Comparison of ENCODE assay signal across 14 cellular contexts in genomic region chr10:387949-388660, GRCh38.
DNase-seq lines count a peak whose midpoint lies in the region; ATAC-seq and TF ChIP-seq lines count a peak whose summit lies in the region.
"Had no signal": no experiment of that assay in that cellular context is flagged by ENCODE, and none has a peak within 500 bp of the region (broad histone marks: within the 10 kb centered on the region; RNA-seq: fewer than 3 reads in every experiment).

No MANE protein-coding gene starts in this region.

- peak; percentile 54 for ATAC-seq in Right ventricle myocardium superior (ENCODE audit: poor library complexity)
- ATAC-seq in right lobe of liver = peak; percentile 11 to 64 (median 45)
- ATAC-seq in GM21717 (IDR thresholded peaks at IDR 0.05; ENCODE audit: unreplicated experiment) = no peak
- no peak for ATAC-seq in activated T-helper 17 cell treated with anti-CD3 and anti-CD28 coated beads, Interleukin-2, amount 50 U/mL, for 72 hours (replicated peaks)
- ATAC-seq: naive thymus-derived CD8-positive, alpha-beta T cell had no signal

- no peaks in the 10 kb centered on the region for H3K9me3 Mint-ChIP-seq in chondrocyte (ENCODE audit: low read depth)
- no peaks in the 10 kb centered on the region for H3K9me3 Mint-ChIP-seq in activated naive CD8-positive, alpha-beta T cell treated with anti-CD3 and anti-CD28 coated beads for 36 hours
- H3K9me3 Mint-ChIP-seq in activated T-helper 17 cell treated with anti-CD3 and anti-CD28 coated beads, Interleukin-2, amount 50 U/mL, for 72 hours = no peaks in the 10 kb centered on the region
- H3K9me3 Mint-ChIP-seq: activated CD4-positive, alpha-beta memory T cell treated with anti-CD3 and anti-CD28 coated beads, Interleukin-2, amount 10 ng/mL, durations not matched to agents 7 days and 5 days; naive thymus-derived CD8-positive, alpha-beta T cell had no signal

- peak overlapping the region in 1 of 2 donors; percentile 29 for H3K27ac ChIP-seq in right atrium auricular region
- H3K27ac ChIP-seq in right lobe of liver = no peak overlapping the region

- no peaks in the 10 kb centered on the region for H3K9me3 ChIP-seq in right atrium auricular region
- no peaks in the 10 kb centered on the region for H3K9me3 ChIP-seq in right lobe of liver

- no peak overlapping the region for H3K4me3 Mint-ChIP-seq in chondrocyte (ENCODE audit: unreplicated experiment)
- no peak overlapping the region for H3K4me3 Mint-ChIP-seq in activated naive CD8-positive, alpha-beta T cell treated with anti-CD3 and anti-CD28 coated beads for 36 hours
- no peak overlapping the region for H3K4me3 Mint-ChIP-seq in activated T-helper 17 cell treated with anti-CD3 and anti-CD28 coated beads, Interleukin-2, amount 50 U/mL, for 72 hours
- H3K4me3 Mint-ChIP-seq: activated CD4-positive, alpha-beta memory T cell treated with anti-CD3 and anti-CD28 coated beads, Interleukin-2, amount 10 ng/mL, durations not matched to agents 7 days and 5 days; naive thymus-derived CD8-positive, alpha-beta T cell had no signal

- WGBS in right lobe of liver (ENCODE audit: insufficient coverage, low coverage, low lambda C conversion rate, missing lambda C conversion rate) = 70% methylated on average over 13 of the region's 15 CpGs

- no peaks in the 10 kb centered on the region for H3K4me1 Mint-ChIP-seq in chondrocyte (ENCODE audit: low read depth)
- no peaks in the 10 kb centered on the region for H3K4me1 Mint-ChIP-seq in activated naive CD8-positive, alpha-beta T cell treated with anti-CD3 and anti-CD28 coated beads for 36 hours
- H3K4me1 Mint-ChIP-seq in activated T-helper 17 cell treated with anti-CD3 and anti-CD28 coated beads, Interleukin-2, amount 50 U/mL, for 72 hours = no peaks in the 10 kb centered on the region
- H3K4me1 Mint-ChIP-seq: activated CD4-positive, alpha-beta memory T cell treated with anti-CD3 and anti-CD28 coated beads, Interleukin-2, amount 10 ng/mL, durations not matched to agents 7 days and 5 days had no signal

- H3K36me3 ChIP-seq in right atrium auricular region (peaks cover 53% of the 10 kb centered on the region), right lobe of liver (peaks cover 0 to 1% (median 0%) of the 10 kb centered on the region in 4 donors)

- H3K4me3 ChIP-seq in right atrium auricular region (no peak overlapping the region), right lobe of liver (no peak overlapping the region)

- no peaks in the 10 kb centered on the region for H3K27me3 ChIP-seq in right atrium auricular region
- no peaks in the 10 kb centered on the region for H3K27me3 ChIP-seq in right lobe of liver

- peaks cover 35% of the 10 kb centered on the region for H3K36me3 Mint-ChIP-seq in chondrocyte (ENCODE audit: low read depth)
- no peaks in the 10 kb centered on the region for H3K36me3 Mint-ChIP-seq in activated naive CD8-positive, alpha-beta T cell treated with anti-CD3 and anti-CD28 coated beads for 36 hours
- peaks cover 5% of the 10 kb centered on the region for H3K36me3 Mint-ChIP-seq in activated T-helper 17 cell treated with anti-CD3 and anti-CD28 coated beads, Interleukin-2, amount 50 U/mL, for 72 hours (ENCODE audit: low read depth)

- H3K27me3 Mint-ChIP-seq in chondrocyte (ENCODE audit: low read depth) = no peaks in the 10 kb centered on the region
- H3K27me3 Mint-ChIP-seq in activated naive CD8-positive, alpha-beta T cell treated with anti-CD3 and anti-CD28 coated beads for 36 hours = no peaks in the 10 kb centered on the region
- no peaks in the 10 kb centered on the region for H3K27me3 Mint-ChIP-seq in activated T-helper 17 cell treated with anti-CD3 and anti-CD28 coated beads, Interleukin-2, amount 50 U/mL, for 72 hours
- H3K27me3 Mint-ChIP-seq: activated CD4-positive, alpha-beta memory T cell treated with anti-CD3 and anti-CD28 coated beads, Interleukin-2, amount 10 ng/mL, durations not matched to agents 7 days and 5 days had no signal

- intact Hi-C loops in Right ventricle myocardium superior (cut with DNase I) = no loop called here
- intact Hi-C loops in right lobe of liver (cut with DNase I) = no loop called here

- no peaks in the 10 kb centered on the region for H3K4me1 ChIP-seq in right atrium auricular region
- H3K4me1 ChIP-seq in right lobe of liver = no peaks in the 10 kb centered on the region

- no peak for TF ChIP-seq POLR2A in right lobe of liver (IDR thresholded peaks at IDR 0.05)

- H3K27ac Mint-ChIP-seq in chondrocyte (ENCODE audit: unreplicated experiment) = peak overlapping the region; percentile 42
- no peak overlapping the region for H3K27ac Mint-ChIP-seq in activated naive CD8-positive, alpha-beta T cell treated with anti-CD3 and anti-CD28 coated beads for 36 hours
- no peak overlapping the region for H3K27ac Mint-ChIP-seq in activated T-helper 17 cell treated with anti-CD3 and anti-CD28 coated beads, Interleukin-2, amount 50 U/mL, for 72 hours
- H3K27ac Mint-ChIP-seq: activated CD4-positive, alpha-beta memory T cell treated with anti-CD3 and anti-CD28 coated beads, Interleukin-2, amount 10 ng/mL, durations not matched to agents 7 days and 5 days had no signal

- DNase-seq in Right ventricle myocardium superior (no peak), right atrium auricular region (ENCODE audit: low spot score) (no peak), chondrocyte (ENCODE audit: low spot score) (no peak), right lobe of liver (no peak)
- no peak for DNase-seq in activated naive CD4-positive, alpha-beta T cell (lab: John Stamatoyannopoulos, UW)
- no peak for DNase-seq in activated naive CD8-positive, alpha-beta T cell treated with anti-CD3 and anti-CD28 coated beads for 36 hours
- DNase-seq: activated CD4-positive, alpha-beta memory T cell treated with anti-CD3 and anti-CD28 coated beads, Interleukin-2, amount 10 ng/mL, durations not matched to agents 7 days and 5 days; activated gamma-delta T cell treated with Interleukin-2 at 50 U/mL for 16 hours; kidney glomerular epithelial cell; MM.1S; naive thymus-derived CD8-positive, alpha-beta T cell; NCI-H2171 treated with DMSO at 0.1 percent for 48 hours had no signal

- no peak for TF ChIP-seq CTCF in right atrium auricular region (IDR thresholded peaks at IDR 0.05)
- no peak for TF ChIP-seq CTCF in chondrocyte (IDR thresholded peaks at IDR 0.05)
- no peak for TF ChIP-seq CTCF in right lobe of liver (IDR thresholded peaks at IDR 0.05)

Comparison
In these comparisons a context has a peak if more than half of its experiments do, and no peak if none do; other contexts are left out.
1. ATAC-seq: peak in Right ventricle myocardium superior (single experiment) and right lobe of liver (4 of 4); none in GM21717 (single experiment) and activated T-helper 17 cell treated with anti-CD3 and anti-CD28 coated beads, Interleukin-2, amount 50 U/mL, for 72 hours (single experiment).